In the genomic region with DNA sequence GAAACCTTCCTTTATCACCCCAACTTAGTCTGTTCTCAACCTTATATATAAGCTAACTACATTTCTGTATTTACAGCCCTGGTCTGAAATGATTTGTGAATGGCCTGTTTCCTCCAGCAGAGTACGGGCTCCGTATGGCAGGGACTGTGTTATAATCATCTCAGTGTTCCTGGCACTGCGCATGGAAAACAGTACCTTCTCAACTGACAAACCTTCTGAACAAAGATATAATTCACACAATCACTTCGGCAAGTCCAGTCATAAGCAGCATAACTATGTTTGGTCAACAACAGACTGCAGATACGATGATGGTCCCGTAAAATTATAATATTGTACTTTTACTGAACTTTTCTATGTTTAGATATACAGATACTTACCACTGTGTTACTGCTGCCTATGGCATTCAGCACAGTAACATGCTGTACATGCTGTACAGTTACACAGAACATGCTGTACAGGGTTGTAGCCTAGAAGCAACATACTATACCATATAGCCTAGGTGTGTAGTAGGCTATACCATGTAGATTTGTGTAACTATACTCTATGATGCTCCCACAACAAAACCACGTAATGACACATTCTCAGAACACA, we compare ENCODE assay signal across 19 cellular contexts. TPM values are rescaled to one million over a fixed set of nuclear protein-coding genes. Genes with fewer than 3 reads are reported as not detected.
DNase-seq lines count a peak whose midpoint lies in the region; ATAC-seq and TF ChIP-seq lines count a peak whose summit lies in the region.
"Had no signal": no experiment of that assay in that cellular context is flagged by ENCODE, and none has a peak within 500 bp of the region (broad histone marks: within the 10 kb centered on the region; RNA-seq: fewer than 3 reads in every experiment).

No MANE protein-coding gene starts in this region.

- H3K27me3 ChIP-seq in heart left ventricle (no peaks in the 10 kb centered on the region), vagina (no peaks in the 10 kb centered on the region)
- H3K27me3 ChIP-seq: BLaER1 treated with 17β-estradiol and CSF1 and Interleukin-3, amounts not matched to agents 10 nM and 100 nM; MG63; testis had no signal

- H3K27me3 Mint-ChIP-seq in activated CD8-positive, alpha-beta T cell treated with anti-CD3 and anti-CD28 coated beads, Interleukin-2, amount 10 ng/mL, durations not matched to agents 7 days and 5 days (ENCODE audit: low read depth): no peaks in the 10 kb centered on the region
- no peaks in the 10 kb centered on the region for H3K27me3 Mint-ChIP-seq in activated CD8-positive, alpha-beta T cell treated with anti-CD3 and anti-CD28 coated beads for 36 hours
- no peaks in the 10 kb centered on the region for H3K27me3 Mint-ChIP-seq in osteocyte (ENCODE audit: unreplicated experiment)
- H3K27me3 Mint-ChIP-seq in effector memory CD8-positive, alpha-beta T cell: no peaks in the 10 kb centered on the region

- H3K4me3 Mint-ChIP-seq in activated CD8-positive, alpha-beta T cell treated with anti-CD3 and anti-CD28 coated beads, Interleukin-2, amount 10 ng/mL, durations not matched to agents 7 days and 5 days: no peak overlapping the region
- no peak overlapping the region for H3K4me3 Mint-ChIP-seq in activated CD8-positive, alpha-beta T cell treated with anti-CD3 and anti-CD28 coated beads for 36 hours
- no peak overlapping the region for H3K4me3 Mint-ChIP-seq in osteocyte (ENCODE audit: unreplicated experiment)
- H3K4me3 Mint-ChIP-seq in effector memory CD8-positive, alpha-beta T cell: no peak overlapping the region
- H3K4me3 Mint-ChIP-seq: neural crest cell had no signal

- peaks cover 43% of the 10 kb centered on the region for H3K36me3 Mint-ChIP-seq in activated CD8-positive, alpha-beta T cell treated with anti-CD3 and anti-CD28 coated beads, Interleukin-2, amount 10 ng/mL, durations not matched to agents 7 days and 5 days (ENCODE audit: low read depth)
- H3K36me3 Mint-ChIP-seq in activated CD8-positive, alpha-beta T cell treated with anti-CD3 and anti-CD28 coated beads for 36 hours (ENCODE audit: low read depth): peaks cover 20% of the 10 kb centered on the region
- peaks cover 19% of the 10 kb centered on the region for H3K36me3 Mint-ChIP-seq in osteocyte (ENCODE audit: unreplicated experiment)
- H3K36me3 Mint-ChIP-seq in effector memory CD8-positive, alpha-beta T cell (ENCODE audit: insufficient read depth): peaks cover 53% of the 10 kb centered on the region

- no peak for TF ChIP-seq CTCF in activated CD8-positive, alpha-beta T cell treated with anti-CD3 and anti-CD28 coated beads for 36 hours (IDR thresholded peaks at IDR 0.05)
- TF ChIP-seq CTCF in heart left ventricle (IDR thresholded peaks at IDR 0.05): peak in 1 of 12 donors; percentile 7
- no peak for TF ChIP-seq CTCF in osteocyte (IDR thresholded peaks at IDR 0.05)
- TF ChIP-seq CTCF in vagina (IDR thresholded peaks at IDR 0.05): no peak

- intact Hi-C loops in activated CD8-positive, alpha-beta T cell treated with anti-CD3 and anti-CD28 coated beads for 36 hours (cut with micrococcal nuclease): no loop called here
- intact Hi-C loops in heart left ventricle (cut with DNase I): loop anchor here in 2 of 10 donors (5.0 kb wide), 2 partner anchors 69 to 134 kb away; a partner anchor contains a TSS
- intact Hi-C loops in vagina (cut with DNase I): no loop called here

- H3K36me3 ChIP-seq in heart left ventricle: peaks cover 0 to 77% (median 52%) of the 10 kb centered on the region in 9 donors
- H3K36me3 ChIP-seq in vagina: peaks cover 0 to 27% of the 10 kb centered on the region in 2 donors

- no peak for DNase-seq in activated CD8-positive, alpha-beta T cell treated with anti-CD3 and anti-CD28 coated beads, Interleukin-2, amount 10 ng/mL, durations not matched to agents 7 days and 5 days
- DNase-seq in activated CD8-positive, alpha-beta T cell treated with anti-CD3 and anti-CD28 coated beads for 36 hours: no peak
- peak in 4 of 5 donors; percentile 20 to 63 (median 57) for DNase-seq in heart left ventricle
- DNase-seq in osteocyte (ENCODE audit: extremely low spot score, unreplicated experiment): no peak
- no peak for DNase-seq in vagina (ENCODE audit: extremely low spot score in 2 of 2)
- DNase-seq in COLO829 (ENCODE audit: low spot score): no peak
- DNase-seq in effector memory CD8-positive, alpha-beta T cell: no peak
- no peak for DNase-seq in activated gamma-delta T cell (lab: John Stamatoyannopoulos, UW)
- DNase-seq: 8988T, activated gamma-delta T cell treated with Interleukin-2 at 50 U/mL for 16 hours, GM23248, MG63, NCI-H187, testis had no signal

- peak overlapping the region; percentile 47 to 88 (median 71) for H3K27ac ChIP-seq in heart left ventricle
- H3K27ac ChIP-seq in vagina: peak overlapping the region; percentile 33
- H3K27ac ChIP-seq: BLaER1 treated with 17β-estradiol and CSF1 and Interleukin-3, amounts not matched to agents 10 nM and 100 nM; testis had no signal

- H3K4me1 ChIP-seq in heart left ventricle: peaks cover 0 to 63% (median 39%) of the 10 kb centered on the region in 12 donors
- peaks cover 44% of the 10 kb centered on the region for H3K4me1 ChIP-seq in vagina
- H3K4me1 ChIP-seq: BLaER1 treated with 17β-estradiol and CSF1 and Interleukin-3, amounts not matched to agents 10 nM and 100 nM had no signal

- TF ChIP-seq POLR2A in heart left ventricle (IDR thresholded peaks at IDR 0.05): peak in 1 of 2 donors; percentile 35
- no peak for TF ChIP-seq POLR2A in vagina (IDR thresholded peaks at IDR 0.05)

- H3K4me3 ChIP-seq in heart left ventricle (no peak overlapping the region), vagina (no peak overlapping the region)
- H3K4me3 ChIP-seq: BLaER1 treated with 17β-estradiol and CSF1 and Interleukin-3, amounts not matched to agents 10 nM and 100 nM; GM23248; lung; MG63; testis had no signal

- H3K9me3 Mint-ChIP-seq in activated CD8-positive, alpha-beta T cell treated with anti-CD3 and anti-CD28 coated beads, Interleukin-2, amount 10 ng/mL, durations not matched to agents 7 days and 5 days (ENCODE audit: insufficient read depth): no peaks in the 10 kb centered on the region
- H3K9me3 Mint-ChIP-seq in activated CD8-positive, alpha-beta T cell treated with anti-CD3 and anti-CD28 coated beads for 36 hours: no peaks in the 10 kb centered on the region
- no peaks in the 10 kb centered on the region for H3K9me3 Mint-ChIP-seq in osteocyte (ENCODE audit: unreplicated experiment)
- no peaks in the 10 kb centered on the region for H3K9me3 Mint-ChIP-seq in effector memory CD8-positive, alpha-beta T cell
- H3K9me3 Mint-ChIP-seq: neural crest cell had no signal

- WGBS in heart left ventricle, 4 donors: 50 to 77% (median 63%) methylated on average over 7 of the region's 7 CpGs

- CTCF ChIA-PET in activated CD8-positive, alpha-beta T cell treated with anti-CD3 and anti-CD28 coated beads, Interleukin-2, amount 10 ng/mL, durations not matched to agents 7 days and 5 days (lab: Charles Lee): interaction anchor here (1.2 to 1.9 kb wide), 3 partner anchors 14 to 34 kb away, joined by 3 to 4 read pairs (median 3); no protein-coding TSS in a partner anchor
- CTCF ChIA-PET in activated CD8-positive, alpha-beta T cell treated with anti-CD3 and anti-CD28 coated beads for 36 hours (lab: Charles Lee): interaction anchor here (1.5 to 3.2 kb wide), 2 partner anchors 16 to 18 kb away, joined by 3 to 13 read pairs; no protein-coding TSS in a partner anchor

- POLR2A ChIA-PET in activated CD8-positive, alpha-beta T cell treated with anti-CD3 and anti-CD28 coated beads, Interleukin-2, amount 10 ng/mL, durations not matched to agents 7 days and 5 days (lab: Charles Lee): no interaction called here
- POLR2A ChIA-PET in activated CD8-positive, alpha-beta T cell treated with anti-CD3 and anti-CD28 coated beads for 36 hours (lab: Charles Lee): interaction anchor here (0.5 to 1.3 kb wide), 2 partner anchors 16 to 966 kb away, joined by 3 to 4 read pairs; no protein-coding TSS in a partner anchor

- H3K9me3 ChIP-seq in heart left ventricle (no peaks in the 10 kb centered on the region), vagina (no peaks in the 10 kb centered on the region)
- H3K9me3 ChIP-seq: BLaER1 treated with 17β-estradiol and CSF1 and Interleukin-3, amounts not matched to agents 10 nM and 100 nM; MG63; testis had no signal

- peaks cover 16% of the 10 kb centered on the region for H3K4me1 Mint-ChIP-seq in activated CD8-positive, alpha-beta T cell treated with anti-CD3 and anti-CD28 coated beads, Interleukin-2, amount 10 ng/mL, durations not matched to agents 7 days and 5 days (ENCODE audit: low read depth)
- H3K4me1 Mint-ChIP-seq in activated CD8-positive, alpha-beta T cell treated with anti-CD3 and anti-CD28 coated beads for 36 hours (ENCODE audit: low read depth): peaks cover 17% of the 10 kb centered on the region
- H3K4me1 Mint-ChIP-seq in osteocyte (ENCODE audit: unreplicated experiment): peaks cover 46% of the 10 kb centered on the region
- H3K4me1 Mint-ChIP-seq in effector memory CD8-positive, alpha-beta T cell (ENCODE audit: low read depth in 2 of 2): peaks cover 13 to 22% of the 10 kb centered on the region in 2 donors
- H3K4me1 Mint-ChIP-seq: neural crest cell had no signal

- peak overlapping the region; percentile 9 for H3K27ac Mint-ChIP-seq in activated CD8-positive, alpha-beta T cell treated with anti-CD3 and anti-CD28 coated beads, Interleukin-2, amount 10 ng/mL, durations not matched to agents 7 days and 5 days
- no peak overlapping the region for H3K27ac Mint-ChIP-seq in activated CD8-positive, alpha-beta T cell treated with anti-CD3 and anti-CD28 coated beads for 36 hours
- H3K27ac Mint-ChIP-seq in osteocyte (ENCODE audit: unreplicated experiment): peak overlapping the region; percentile 50
- H3K27ac Mint-ChIP-seq in effector memory CD8-positive, alpha-beta T cell: no peak overlapping the region

- no peak for ATAC-seq in activated CD8-positive, alpha-beta T cell treated with anti-CD3 and anti-CD28 coated beads, Interleukin-2, amount 10 ng/mL, durations not matched to agents 7 days and 5 days
- ATAC-seq in activated CD8-positive, alpha-beta T cell treated with anti-CD3 and anti-CD28 coated beads for 36 hours: no peak
- peak; percentile 68 to 84 (median 74) for ATAC-seq in heart left ventricle
- ATAC-seq in effector memory CD8-positive, alpha-beta T cell (replicated peaks): no peak
- ATAC-seq: activated CD4-positive, CD25-positive, alpha-beta regulatory T cell treated with anti-CD3 and anti-CD28 coated beads, Interleukin-2, amount 50 U/mL, for 24 hours; sciatic nerve had no signal

RNA-seq across cellular contexts. Expression of a gene that starts 30.0 kb away (rescaled TPM):
- 10 to 100 TPM; 78.9 to 81.9 TPM for total RNA-seq in activated CD8-positive, alpha-beta T cell treated with anti-CD3 and anti-CD28 coated beads, Interleukin-2, amount 10 ng/mL, durations not matched to agents 7 days and 5 days
- 10 to 100 TPM; 46.3 to 46.8 TPM for total RNA-seq in activated CD8-positive, alpha-beta T cell treated with anti-CD3 and anti-CD28 coated beads for 36 hours
- 10 to 100 TPM; 20.6 to 44.9 (median 24.9) TPM for total RNA-seq in heart left ventricle
- 10 to 100 TPM in 1 of 2 donors, 1 to 10 TPM in 1; 9.4 to 14.5 TPM for polyA plus RNA-seq in heart left ventricle
- 61.2 and 65.9 TPM in 2 replicates for total RNA-seq in osteocyte
- total RNA-seq in vagina: 44.2 TPM

Comparison
In these comparisons a context has a peak if more than half of its experiments do, and no peak if none do; other contexts are left out.
1. H3K27ac Mint-ChIP-seq: peak in activated CD8-positive, alpha-beta T cell treated with anti-CD3 and anti-CD28 coated beads, Interleukin-2, amount 10 ng/mL, durations not matched to agents 7 days and 5 days (single experiment) and osteocyte (single experiment); none in activated CD8-positive, alpha-beta T cell treated with anti-CD3 and anti-CD28 coated beads for 36 hours (single experiment) and effector memory CD8-positive, alpha-beta T cell (0 of 2).
2. ATAC-seq: peak in heart left ventricle (4 of 4); none in activated CD8-positive, alpha-beta T cell treated with anti-CD3 and anti-CD28 coated beads, Interleukin-2, amount 10 ng/mL, durations not matched to agents 7 days and 5 days (single experiment), activated CD8-positive, alpha-beta T cell treated with anti-CD3 and anti-CD28 coated beads for 36 hours (single experiment) and effector memory CD8-positive, alpha-beta T cell (single experiment).
3. DNase-seq: peak in heart left ventricle (4 of 5); none in activated CD8-positive, alpha-beta T cell treated with anti-CD3 and anti-CD28 coated beads, Interleukin-2, amount 10 ng/mL, durations not matched to agents 7 days and 5 days (single experiment), activated CD8-positive, alpha-beta T cell treated with anti-CD3 and anti-CD28 coated beads for 36 hours (single experiment), osteocyte (single experiment), vagina (0 of 2), COLO829 (single experiment), effector memory CD8-positive, alpha-beta T cell (0 of 3) and activated gamma-delta T cell (single experiment).